Comparison of ENCODE assay signal across 9 cellular contexts in the genomic region with DNA sequence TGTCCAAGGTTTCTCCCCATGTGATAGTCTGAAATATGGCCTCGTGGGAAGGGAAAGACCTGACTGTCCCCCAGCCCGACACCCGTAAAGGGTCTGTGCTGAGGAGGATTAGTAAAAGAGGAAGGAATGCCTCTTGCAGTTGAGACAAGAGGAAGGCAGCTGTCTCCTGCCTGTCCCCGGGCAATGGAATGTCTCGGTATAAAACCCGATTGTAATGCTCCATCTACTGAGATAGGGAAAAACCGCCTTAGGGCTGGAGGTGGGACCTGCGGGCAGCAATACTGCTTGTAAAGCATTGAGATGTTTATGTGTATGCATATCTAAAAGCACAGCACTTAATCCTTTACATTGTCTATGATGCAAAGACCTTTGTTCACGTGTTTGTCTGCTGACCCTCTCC. TPM values are rescaled to one million over a fixed set of nuclear protein-coding genes. Genes with fewer than 3 reads are reported as not detected.
A peak's percentile ranks its signal among the peaks of the same experiment; 100 is the strongest.
DNase-seq lines count a peak whose midpoint lies in the region; FAIRE-seq and TF ChIP-seq lines count a peak whose summit lies in the region.
"Not testable (repeated sequence)": the region's sequence is repeated elsewhere in the genome, so short reads cannot be mapped to it uniquely, and the experiment has no call there.
"Had no signal": no experiment of that assay in that cellular context is flagged by ENCODE, and none has a peak within 500 bp of the region (broad histone marks: within the 10 kb centered on the region; RNA-seq: fewer than 3 reads in every experiment).

No MANE protein-coding gene starts in this region.

- peak overlapping the region; percentile 26 for H3K4me3 ChIP-seq in epithelial cell of proximal tubule (ENCODE audit: low read depth, low read length)
- H3K4me3 ChIP-seq in kidney (ENCODE audit: low read length in 2 of 2), result not testable (repeated sequence)

- intact Hi-C loops in kidney (cut with DNase I), result not testable (repeated sequence)

- not testable (repeated sequence) for H3K9me3 Mint-ChIP-seq in nephron

- H3K27ac ChIP-seq in 22Rv1, result peak overlapping the region; percentile 64
- not testable (repeated sequence) for H3K27ac ChIP-seq in kidney (ENCODE audit: low read depth in 2 of 2, low read length in 2 of 2)

- not testable (repeated sequence) for FAIRE-seq in kidney (lab: Jason Lieb, UNC)

- not testable (repeated sequence) for H3K36me3 Mint-ChIP-seq in nephron (ENCODE audit: low read depth)

- not testable (repeated sequence) for H3K9ac ChIP-seq in kidney (ENCODE audit: low read length in 2 of 2)

- peak; percentile 28 for DNase-seq in GF-D8 (lab: John Stamatoyannopoulos, UW)
- peak; percentile 15 for DNase-seq in HT-29 (ENCODE audit: low spot score)
- peak; percentile 47 for DNase-seq in NCI-H82 (lab: John Stamatoyannopoulos, UW)
- not testable (repeated sequence) for DNase-seq in epithelial cell of proximal tubule (ENCODE audit: low read depth)
- peak; percentile 8 for DNase-seq in kidney

- H3K9me3 ChIP-seq in kidney (ENCODE audit: control insufficient read depth in 1 of 2, low read length in 2 of 2), result not testable (repeated sequence)

- peak overlapping the region in 2 of 3 experiments; percentile 59 to 89 for H3K27ac Mint-ChIP-seq in nephron

- H3K4me1 Mint-ChIP-seq in nephron, result peaks cover 17% of the 10 kb centered on the region

- H3K27me3 Mint-ChIP-seq in nephron (ENCODE audit: low read depth), result peaks cover 20% of the 10 kb centered on the region

- not testable (repeated sequence) for H3K36me3 ChIP-seq in kidney (ENCODE audit: control insufficient read depth in 1 of 2, insufficient read depth in 2 of 2, low read length in 2 of 2)

- TF ChIP-seq CTCF in 22Rv1 (IDR thresholded peaks at IDR 0.05); epithelial cell of proximal tubule (conservative IDR thresholded peaks at IDR 0.05; ENCODE audit: low read depth, low read length); kidney (IDR thresholded peaks at IDR 0.05; ENCODE audit: borderline replicate concordance, extremely low read depth, insufficient read depth); nephron (IDR thresholded peaks at IDR 0.05; ENCODE audit: unreplicated experiment in 3 of 3): not testable (repeated sequence)

- H3K4me1 ChIP-seq in kidney (ENCODE audit: control insufficient read depth in 1 of 2, insufficient read depth in 1 of 2, low read depth in 1 of 2, low read length in 2 of 2), result not testable (repeated sequence)

- not testable (repeated sequence) for H3K4me3 Mint-ChIP-seq in nephron

RNA-seq across cellular contexts. Expression of a gene that starts 33.9 kb away (rescaled TPM):
- not detected in 2 replicates for total RNA-seq in HT-29 (2014; rRNA removed; shearing (Covaris generic))
- total RNA-seq in epithelial cell of proximal tubule, result not detected in 2 replicates
- 109 TPM for total RNA-seq in kidney
- 392 TPM for polyA plus RNA-seq in kidney (ENCODE audit: insufficient read depth, low read depth, low replicate concordance)
- total RNA-seq: CD4-positive, CD25-positive, alpha-beta regulatory T cell; IMR-90 had no signal
- polyA plus RNA-seq: CD4-positive, CD25-positive, alpha-beta regulatory T cell; IMR-90 had no signal

Comparison
In these comparisons a context has a peak if more than half of its experiments do, and no peak if none do; other contexts are left out.
1. RNA of a gene that starts 33.9 kb away (total RNA-seq): 109 TPM in kidney (single experiment); not detected in HT-29 and not detected in epithelial cell of proximal tubule; every median in the first group is over 100 times any median in the second.